11 cellular contexts compared by ENCODE assay signal in the genomic region with DNA sequence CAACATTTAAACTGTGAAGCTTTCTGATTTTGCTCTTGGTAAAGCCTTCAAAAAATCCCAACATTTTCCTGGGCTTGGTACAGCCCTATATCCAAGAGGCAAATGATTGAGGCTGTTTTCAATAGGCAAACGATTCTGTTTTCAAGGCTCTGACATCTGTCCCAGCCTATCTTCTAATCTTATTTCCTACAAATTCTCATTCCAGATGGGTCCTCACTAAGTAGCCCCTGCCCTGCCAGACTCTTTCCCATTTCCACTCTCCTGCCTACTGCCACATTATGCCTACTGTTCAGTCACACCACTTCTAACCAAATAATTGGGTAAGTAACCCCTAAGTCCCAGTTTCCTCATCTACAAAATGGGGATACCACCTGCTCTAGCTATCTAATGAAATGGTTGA. TPM values are rescaled to one million over a fixed set of nuclear protein-coding genes. Genes with fewer than 3 reads are reported as not detected.
DNase-seq lines count a peak whose midpoint lies in the region; TF ChIP-seq lines count a peak whose summit lies in the region.
"Had no signal": no experiment of that assay in that cellular context is flagged by ENCODE, and none has a peak within 500 bp of the region (broad histone marks: within the 10 kb centered on the region; RNA-seq: fewer than 3 reads in every experiment).

No MANE protein-coding gene starts in this region.

- H3K27me3 ChIP-seq in GM23248 (replicated peaks; ENCODE audit: insufficient read depth) = no peaks in the 10 kb centered on the region

- in situ Hi-C loops in GM23248 (cut with MboI) = no loop called here

- H4K20me1 ChIP-seq in GM23248 (ENCODE audit: insufficient read depth) = peaks cover 13% of the 10 kb centered on the region; the same call in 1 of the 2 replicates

- H3K4me3 ChIP-seq in GM23248 (peak overlapping the region; percentile 90), retinal pigment epithelial cell (ENCODE audit: low read length) (peak overlapping the region; percentile 97)

- DNase-seq in GM23248 (no peak), NCI-H82 (lab: John Stamatoyannopoulos, UW) (peak; percentile 82), endothelial cell (ENCODE audit: low spot score) (no peak), retinal pigment epithelial cell (ENCODE audit: low read depth) (no peak), anterior cingulate cortex (lab: John Stamatoyannopoulos, UW) (no peak), NCI-H1417 (lab: John Stamatoyannopoulos, UW) (no peak)
- DNase-seq in central memory CD4-positive, alpha-beta T cell = no peak
- DNase-seq: cortex of kidney; RPMI8226; stimulated activated naive CD4-positive, alpha-beta T cell treated with Interleukin-2 at 50 U/mL for 16 hours had no signal

- H3K27ac Mint-ChIP-seq in endothelial cell (ENCODE audit: unreplicated experiment) = no peak overlapping the region

- WGBS in GM23248 (ENCODE audit: low coverage in 1 of 2, low lambda C conversion rate in 2 of 2, missing lambda C conversion rate in 2 of 2), 2 experiments = 11 to 30% methylated on average over 1 of the region's 1 CpG

- H3K36me3 Mint-ChIP-seq in endothelial cell (ENCODE audit: low read depth, unreplicated experiment) = peaks cover 53% of the 10 kb centered on the region

- H3K9me3 Mint-ChIP-seq in endothelial cell (ENCODE audit: unreplicated experiment) = no peaks in the 10 kb centered on the region

- peaks cover 68% of the 10 kb centered on the region for H3K79me2 ChIP-seq in GM23248 (ENCODE audit: insufficient read depth)

- H3F3A ChIP-seq in GM23248 (ENCODE audit: insufficient read depth) = no peaks in the 10 kb centered on the region

- no peaks in the 10 kb centered on the region for H3K9me2 ChIP-seq in GM23248 (ENCODE audit: insufficient read depth)

- H3K4me1 Mint-ChIP-seq in endothelial cell (ENCODE audit: unreplicated experiment) = peaks cover 55% of the 10 kb centered on the region

- H3K27ac ChIP-seq in GM23248 = no peak overlapping the region

- peaks cover 17% of the 10 kb centered on the region for H3K36me3 ChIP-seq in GM23248 (ENCODE audit: low read depth)

- H3K4me1 ChIP-seq in GM23248 (ENCODE audit: insufficient read depth) = peaks cover 26% of the 10 kb centered on the region

- peaks cover 6% of the 10 kb centered on the region for H3K27me3 Mint-ChIP-seq in endothelial cell (ENCODE audit: unreplicated experiment)

- H3K4me3 Mint-ChIP-seq in endothelial cell (ENCODE audit: unreplicated experiment) = peak overlapping the region; percentile 96

- H2AFZ ChIP-seq in GM23248 = no peak overlapping the region

- H3K9ac ChIP-seq in GM23248 = peak overlapping the region; percentile 85; the same call in 1 of the 2 replicates

- peak overlapping the region; percentile 94 for H3K4me2 ChIP-seq in GM23248 (ENCODE audit: unreplicated experiment)

- H3K9me3 ChIP-seq in GM23248 (ENCODE audit: low read depth) = no peaks in the 10 kb centered on the region

- TF ChIP-seq CTCF in endothelial cell (IDR thresholded peaks at IDR 0.05; ENCODE audit: unreplicated experiment) (no peak), retinal pigment epithelial cell (conservative IDR thresholded peaks at IDR 0.05; ENCODE audit: low read depth, low read length) (no peak)

RNA-seq across cellular contexts. Expression of a gene that starts 3.5 kb away (rescaled TPM):
- 20.3 and 30.0 TPM in 2 replicates for total RNA-seq in GM23248 (2014; rRNA removed; shearing (Covaris generic))
- polyA plus RNA-seq in GM23248 (2016; fragmentation: Nextera tagmentation; extraction: Ambion mirVana) = 24.0 and 27.6 TPM in 2 replicates
- 200 TPM for total RNA-seq in endothelial cell (ENCODE audit: unreplicated experiment)

RNA-seq across cellular contexts. Expression of a gene that starts 3.5 kb away (rescaled TPM):
- 19.1 and 20.0 TPM in 2 replicates for total RNA-seq in GM23248 (2014; rRNA removed; shearing (Covaris generic))
- 4.7 and 4.8 TPM in 2 replicates for polyA plus RNA-seq in GM23248 (2016; fragmentation: Nextera tagmentation; extraction: Ambion mirVana)
- 51.4 TPM for total RNA-seq in endothelial cell (ENCODE audit: unreplicated experiment)

RNA-seq across cellular contexts. Expression of a gene that starts 8.5 kb away (rescaled TPM):
- total RNA-seq in GM23248 (2014; rRNA removed; shearing (Covaris generic)) = not detected in 2 replicates
- polyA plus RNA-seq in GM23248 (2016; fragmentation: Nextera tagmentation; extraction: Ambion mirVana) = not detected in 2 replicates
- total RNA-seq in endothelial cell (ENCODE audit: unreplicated experiment) = 2.8 TPM
- total RNA-seq: sciatic nerve had no signal

RNA-seq across cellular contexts. Expression of a gene that starts 13.1 kb away (rescaled TPM):
- total RNA-seq in GM23248 (2014; rRNA removed; shearing (Covaris generic)) = 101 and 111 TPM in 2 replicates
- 113 and 114 TPM in 2 replicates for polyA plus RNA-seq in GM23248 (2016; fragmentation: Nextera tagmentation; extraction: Ambion mirVana)
- 29.2 TPM for total RNA-seq in endothelial cell (ENCODE audit: unreplicated experiment)

RNA-seq across cellular contexts. Expression of a gene that starts 13.6 kb away (rescaled TPM):
- total RNA-seq in GM23248 (2014; rRNA removed; shearing (Covaris generic)) = 527 and 566 TPM in 2 replicates
- polyA plus RNA-seq in GM23248 (2016; fragmentation: Nextera tagmentation; extraction: Ambion mirVana) = 198 and 202 TPM in 2 replicates
- 370 TPM for total RNA-seq in endothelial cell (ENCODE audit: unreplicated experiment)
